In genomic region chr9:93119703-93119952, GRCh38 we compare ENCODE assay signal across 11 cellular contexts. TPM values are rescaled to one million over a fixed set of nuclear protein-coding genes. Genes with fewer than 3 reads are reported as not detected.
DNase-seq lines count a peak whose midpoint lies in the region; ATAC-seq and TF ChIP-seq lines count a peak whose summit lies in the region.
"Had no signal": no experiment of that assay in that cellular context is flagged by ENCODE, and none has a peak within 500 bp of the region (broad histone marks: within the 10 kb centered on the region; RNA-seq: fewer than 3 reads in every experiment).

No MANE protein-coding gene starts in this region.

- WGBS in lower leg skin, 2 donors, result 69 to 80% methylated on average over 5 of the region's 5 CpGs

- peaks cover 35% of the 10 kb centered on the region for H3K36me3 ChIP-seq in thoracic aorta

- H3K27me3 ChIP-seq in thoracic aorta (replicated peaks; ENCODE audit: insufficient read depth), result no peaks in the 10 kb centered on the region
- H3K27me3 ChIP-seq: testis had no signal

- no peak for DNase-seq in activated CD4-positive, alpha-beta T cell treated with anti-CD3 and anti-CD28 coated beads, Interleukin-2, amount 10 ng/mL, durations not matched to agents 24 days and 14 days
- DNase-seq in activated CD4-positive, alpha-beta T cell treated with anti-CD3 and anti-CD28 coated beads, Interleukin-2, amount 50 U/mL, for 4 hours, result no peak
- DNase-seq in activated naive CD8-positive, alpha-beta T cell treated with anti-CD3 and anti-CD28 coated beads, Interleukin-2, amount 10 ng/mL, durations not matched to agents 7 days and 5 days, result no peak
- no peak for DNase-seq in memory B cell (ENCODE audit: low spot score in 2 of 2)
- DNase-seq in thoracic aorta (ENCODE audit: low spot score), result no peak
- no peak for DNase-seq in lower leg skin (ENCODE audit: low spot score in 2 of 2)
- no peak for DNase-seq in stimulated activated CD4-positive, alpha-beta T cell treated with anti-CD3 and anti-CD28 coated beads, Interleukin-2, amount 100 ng/mL, for 48 hours
- DNase-seq in putamen (ENCODE audit: low spot score), result no peak
- DNase-seq: NCI-H2171 had no signal

- intact Hi-C loops in activated CD4-positive, alpha-beta T cell treated with anti-CD3 and anti-CD28 coated beads, Interleukin-2, amount 10 ng/mL, durations not matched to agents 24 days and 14 days (cut with micrococcal nuclease), result no loop called here
- intact Hi-C loops in lower leg skin (cut with DNase I; ENCODE audit: low total_unique reads), result no loop called here

- no peak overlapping the region for H3K4me3 Mint-ChIP-seq in activated CD4-positive, alpha-beta T cell treated with anti-CD3 and anti-CD28 coated beads, Interleukin-2, amount 10 ng/mL, durations not matched to agents 24 days and 14 days
- H3K4me3 Mint-ChIP-seq in activated naive CD8-positive, alpha-beta T cell treated with anti-CD3 and anti-CD28 coated beads, Interleukin-2, amount 10 ng/mL, durations not matched to agents 7 days and 5 days, result peak overlapping the region; percentile 32
- H3K4me3 Mint-ChIP-seq in memory B cell, result peak overlapping the region; percentile 30

- POLR2A ChIA-PET in activated naive CD8-positive, alpha-beta T cell treated with anti-CD3 and anti-CD28 coated beads, Interleukin-2, amount 10 ng/mL, durations not matched to agents 7 days and 5 days (lab: Charles Lee), result interaction anchor here (1.0 to 2.4 kb wide), 3 partner anchors 10 to 55 kb away, joined by 4 to 12 read pairs (median 4); partner anchors contain the start of gene NINJ1

- H3K27ac ChIP-seq in thoracic aorta, result peak overlapping the region; percentile 18 to 68

- H3K9me3 ChIP-seq in thoracic aorta, result no peaks in the 10 kb centered on the region
- H3K9me3 ChIP-seq: testis had no signal

- H3K36me3 Mint-ChIP-seq in activated CD4-positive, alpha-beta T cell treated with anti-CD3 and anti-CD28 coated beads, Interleukin-2, amount 10 ng/mL, durations not matched to agents 24 days and 14 days (ENCODE audit: low read depth), result peaks cover 40% of the 10 kb centered on the region
- peaks cover 1% of the 10 kb centered on the region for H3K36me3 Mint-ChIP-seq in activated naive CD8-positive, alpha-beta T cell treated with anti-CD3 and anti-CD28 coated beads, Interleukin-2, amount 10 ng/mL, durations not matched to agents 7 days and 5 days
- no peaks in the 10 kb centered on the region for H3K36me3 Mint-ChIP-seq in memory B cell

- TF ChIP-seq CTCF in thoracic aorta (IDR thresholded peaks at IDR 0.05), result no peak
- TF ChIP-seq CTCF in lower leg skin (IDR thresholded peaks at IDR 0.05), result no peak

- H3K4me1 Mint-ChIP-seq in activated CD4-positive, alpha-beta T cell treated with anti-CD3 and anti-CD28 coated beads, Interleukin-2, amount 10 ng/mL, durations not matched to agents 24 days and 14 days, result peaks cover 24% of the 10 kb centered on the region
- peaks cover 15% of the 10 kb centered on the region for H3K4me1 Mint-ChIP-seq in activated naive CD8-positive, alpha-beta T cell treated with anti-CD3 and anti-CD28 coated beads, Interleukin-2, amount 10 ng/mL, durations not matched to agents 7 days and 5 days
- H3K4me1 Mint-ChIP-seq in memory B cell, result peaks cover 23% of the 10 kb centered on the region

- H3K27me3 Mint-ChIP-seq in activated CD4-positive, alpha-beta T cell treated with anti-CD3 and anti-CD28 coated beads, Interleukin-2, amount 10 ng/mL, durations not matched to agents 24 days and 14 days, result no peaks in the 10 kb centered on the region
- H3K27me3 Mint-ChIP-seq in activated naive CD8-positive, alpha-beta T cell treated with anti-CD3 and anti-CD28 coated beads, Interleukin-2, amount 10 ng/mL, durations not matched to agents 7 days and 5 days, result no peaks in the 10 kb centered on the region
- no peaks in the 10 kb centered on the region for H3K27me3 Mint-ChIP-seq in memory B cell

- TF ChIP-seq POLR2A in lower leg skin (IDR thresholded peaks at IDR 0.05), result no peak

- ATAC-seq in activated naive CD8-positive, alpha-beta T cell treated with anti-CD3 and anti-CD28 coated beads, Interleukin-2, amount 10 ng/mL, durations not matched to agents 7 days and 5 days (ENCODE audit: low read depth), result no peak
- ATAC-seq in memory B cell (ENCODE audit: low read depth), result no peak
- ATAC-seq in thoracic aorta (ENCODE audit: insufficient number of reproducible peaks, low FRiP score, low read depth), result no peak

- H3K4me3 ChIP-seq in thoracic aorta (no peak overlapping the region), lower leg skin (ENCODE audit: low read depth, poor library complexity, severe bottlenecking) (no peak overlapping the region)
- H3K4me3 ChIP-seq: testis had no signal

- H3K4me1 ChIP-seq in thoracic aorta (ENCODE audit: control insufficient read depth in 1 of 2, low read depth in 2 of 2), result peaks cover 19 to 31% of the 10 kb centered on the region in 2 donors

- H3K9me3 Mint-ChIP-seq in activated CD4-positive, alpha-beta T cell treated with anti-CD3 and anti-CD28 coated beads, Interleukin-2, amount 10 ng/mL, durations not matched to agents 24 days and 14 days, result no peaks in the 10 kb centered on the region
- H3K9me3 Mint-ChIP-seq in activated naive CD8-positive, alpha-beta T cell treated with anti-CD3 and anti-CD28 coated beads, Interleukin-2, amount 10 ng/mL, durations not matched to agents 7 days and 5 days, result no peaks in the 10 kb centered on the region
- H3K9me3 Mint-ChIP-seq in memory B cell, result no peaks in the 10 kb centered on the region
- H3K9me3 Mint-ChIP-seq: activated T-cell treated with anti-CD3 and anti-CD28 coated beads, Interleukin-2, amount 50 U/mL, for 72 hours had no signal

- H3K27ac Mint-ChIP-seq in activated CD4-positive, alpha-beta T cell treated with anti-CD3 and anti-CD28 coated beads, Interleukin-2, amount 10 ng/mL, durations not matched to agents 24 days and 14 days, result peak overlapping the region; percentile 45
- H3K27ac Mint-ChIP-seq in activated naive CD8-positive, alpha-beta T cell treated with anti-CD3 and anti-CD28 coated beads, Interleukin-2, amount 10 ng/mL, durations not matched to agents 7 days and 5 days, result peak overlapping the region; percentile 91
- peak overlapping the region; percentile 43 for H3K27ac Mint-ChIP-seq in memory B cell
- H3K27ac Mint-ChIP-seq: activated T-cell treated with anti-CD3 and anti-CD28 coated beads, Interleukin-2, amount 50 U/mL, for 72 hours had no signal

RNA-seq across cellular contexts. Expression of gene NINJ1, which starts 14.4 kb away (rescaled TPM):
- total RNA-seq in activated CD4-positive, alpha-beta T cell treated with anti-CD3 and anti-CD28 coated beads, Interleukin-2, amount 10 ng/mL, durations not matched to agents 24 days and 14 days, result 103 and 110 TPM in 2 replicates
- 10 to 100 TPM; 29.5 to 30.4 TPM for total RNA-seq in activated naive CD8-positive, alpha-beta T cell treated with anti-CD3 and anti-CD28 coated beads, Interleukin-2, amount 10 ng/mL, durations not matched to agents 7 days and 5 days
- total RNA-seq in thoracic aorta, result 100 to 1,000 TPM in 1 of 2 donors, 10 to 100 TPM in 1; 71.2 to 194 TPM
- 100 to 1,000 TPM in 2 of 4 donors, 10 to 100 TPM in 2; 64.6 to 113 (median 94.8) TPM for total RNA-seq in lower leg skin

RNA-seq across cellular contexts. Expression of gene CARD19, which starts 23.6 kb away (rescaled TPM):
- 44.0 TPM in 2 replicates for total RNA-seq in activated CD4-positive, alpha-beta T cell treated with anti-CD3 and anti-CD28 coated beads, Interleukin-2, amount 10 ng/mL, durations not matched to agents 24 days and 14 days
- 10 to 100 TPM; 68.1 to 68.2 TPM for total RNA-seq in activated naive CD8-positive, alpha-beta T cell treated with anti-CD3 and anti-CD28 coated beads, Interleukin-2, amount 10 ng/mL, durations not matched to agents 7 days and 5 days
- total RNA-seq in thoracic aorta (100 to 1,000 TPM in 1 of 2 donors, 10 to 100 TPM in 1; 46.3 to 103 TPM), lower leg skin (10 to 100 TPM; 45.6 to 67.7 (median 60.7) TPM)
